35 cellular contexts compared by ENCODE assay signal in genomic region chr2:162506706-162507105, GRCh38.
"Had no signal": no experiment of that assay in that cellular context is flagged by ENCODE, and none has a peak within 500 bp of the region (broad histone marks: within the 10 kb centered on the region; RNA-seq: fewer than 3 reads in every experiment).

No MANE protein-coding gene starts in this region.

- H3K9me3 ChIP-seq: adrenal gland, breast epithelium, colonic mucosa, esophagus squamous epithelium, gastroesophageal sphincter had no signal

- H3K36me3 ChIP-seq: adrenal gland, breast epithelium, colonic mucosa, esophagus squamous epithelium, gastroesophageal sphincter, WERI-Rb-1 had no signal

- H3K4me3 ChIP-seq: adrenal gland, breast epithelium, cardiac muscle cell, colonic mucosa, esophagus squamous epithelium, gastroesophageal sphincter had no signal

- H3K27ac Mint-ChIP-seq: activated B cell treated with CpG ODN at 0.5 μM for 24 hours; activated CD4-positive, alpha-beta memory T cell treated with anti-CD3 and anti-CD28 coated beads for 36 hours; activated CD8-positive, alpha-beta memory T cell treated with anti-CD3 and anti-CD28 coated beads, Interleukin-2, amount 10 ng/mL, durations not matched to agents 7 days and 5 days; activated CD8-positive, alpha-beta T cell treated with anti-CD3 and anti-CD28 coated beads, Interleukin-2, amount 10 ng/mL, durations not matched to agents 7 days and 5 days; activated naive CD4-positive, alpha-beta T cell treated with anti-CD3 and anti-CD28 coated beads for 36 hours; activated naive CD4-positive, alpha-beta T cell treated with anti-CD3 and anti-CD28 coated beads, Interleukin-2, amount 50 U/mL, for 24 hours; activated naive CD8-positive, alpha-beta T cell treated with anti-CD3 and anti-CD28 coated beads for 36 hours; activated naive CD8-positive, alpha-beta T cell treated with anti-CD3 and anti-CD28 coated beads, Interleukin-2, amount 50 U/mL, for 24 hours; activated T-helper 1 cell treated with anti-CD3 and anti-CD28 coated beads, Interleukin-12 subunit alpha, Interleukin-12 subunit beta, Interleukin-2, Interleukin-4 antibody, amounts not matched to agents 30 ng/mL and 10 ng/mL and 1 ng/mL, durations not matched to agents 14 hours and 24 hours and 36 hours; activated T-helper 2 cell treated with anti-CD3 and anti-CD28 coated beads, Interferon-gamma antibody, Interleukin-2, Interleukin-4, amounts not matched to agents 10 μg/mL and 5 μg/mL and 100 μg/mL, durations not matched to agents 14 hours and 24 hours and 36 hours; brain; T-helper 17 cell; T-helper 2 cell treated with Interferon-gamma antibody and Interleukin-4, amounts not matched to agents 5 μg/mL and 100 μg/mL, for 36 hours had no signal

- H3K4me1 Mint-ChIP-seq: activated B cell treated with CpG ODN at 0.5 μM for 24 hours; activated CD8-positive, alpha-beta memory T cell treated with anti-CD3 and anti-CD28 coated beads, Interleukin-2, amount 10 ng/mL, durations not matched to agents 7 days and 5 days; activated naive CD4-positive, alpha-beta T cell treated with anti-CD3 and anti-CD28 coated beads, Interleukin-2, amount 50 U/mL, for 24 hours; activated naive CD8-positive, alpha-beta T cell treated with anti-CD3 and anti-CD28 coated beads for 36 hours; activated naive CD8-positive, alpha-beta T cell treated with anti-CD3 and anti-CD28 coated beads, Interleukin-2, amount 50 U/mL, for 24 hours; brain; T-helper 17 cell had no signal

- H3K9me3 Mint-ChIP-seq: activated B cell treated with CpG ODN at 0.5 μM for 24 hours; activated CD4-positive, alpha-beta memory T cell treated with anti-CD3 and anti-CD28 coated beads for 36 hours; activated naive CD4-positive, alpha-beta T cell treated with anti-CD3 and anti-CD28 coated beads for 36 hours; activated naive CD4-positive, alpha-beta T cell treated with anti-CD3 and anti-CD28 coated beads, Interleukin-2, amount 50 U/mL, for 24 hours; activated naive CD8-positive, alpha-beta T cell treated with anti-CD3 and anti-CD28 coated beads for 36 hours; activated naive CD8-positive, alpha-beta T cell treated with anti-CD3 and anti-CD28 coated beads, Interleukin-2, amount 50 U/mL, for 24 hours; activated T-helper 1 cell treated with anti-CD3 and anti-CD28 coated beads, Interleukin-12 subunit alpha, Interleukin-12 subunit beta, Interleukin-2, Interleukin-4 antibody, amounts not matched to agents 30 ng/mL and 10 ng/mL and 1 ng/mL, durations not matched to agents 14 hours and 24 hours and 36 hours; activated T-helper 2 cell treated with anti-CD3 and anti-CD28 coated beads, Interferon-gamma antibody, Interleukin-2, Interleukin-4, amounts not matched to agents 10 μg/mL and 5 μg/mL and 100 μg/mL, durations not matched to agents 14 hours and 24 hours and 36 hours; brain; T-helper 2 cell treated with Interferon-gamma antibody and Interleukin-4, amounts not matched to agents 5 μg/mL and 100 μg/mL, for 36 hours had no signal

- H3K27me3 Mint-ChIP-seq: activated B cell treated with CpG ODN at 0.5 μM for 24 hours; activated CD4-positive, alpha-beta memory T cell treated with anti-CD3 and anti-CD28 coated beads for 36 hours; activated CD8-positive, alpha-beta memory T cell treated with anti-CD3 and anti-CD28 coated beads, Interleukin-2, amount 10 ng/mL, durations not matched to agents 7 days and 5 days; activated naive CD8-positive, alpha-beta T cell treated with anti-CD3 and anti-CD28 coated beads for 36 hours; activated naive CD8-positive, alpha-beta T cell treated with anti-CD3 and anti-CD28 coated beads, Interleukin-2, amount 50 U/mL, for 24 hours; brain had no signal

- DNase-seq: activated B cell treated with CpG ODN at 0.5 μM for 24 hours; activated CD4-positive, alpha-beta memory T cell treated with anti-CD3 and anti-CD28 coated beads for 36 hours; activated CD4-positive, alpha-beta T cell treated with anti-CD3 and anti-CD28 coated beads for 48 hours; activated CD4-positive, alpha-beta T cell treated with anti-CD3 and anti-CD28 coated beads, Interleukin-2, amount 50 U/mL, for 1 hour; activated CD8-positive, alpha-beta memory T cell treated with anti-CD3 and anti-CD28 coated beads, Interleukin-2, amount 10 ng/mL, durations not matched to agents 7 days and 5 days; activated CD8-positive, alpha-beta memory T cell treated with anti-CD3 and anti-CD28 coated beads, Interleukin-2, amount 50 U/mL, for 4 hours; activated CD8-positive, alpha-beta T cell treated with anti-CD3 and anti-CD28 coated beads, Interleukin-2, amount 10 ng/mL, durations not matched to agents 7 days and 5 days; activated effector memory CD4-positive, alpha-beta T cell treated with anti-CD3 and anti-CD28 coated beads, Interleukin-2, amount 50 U/mL, for 16 hours; activated naive CD4-positive, alpha-beta T cell treated with anti-CD3 and anti-CD28 coated beads for 36 hours; activated naive CD8-positive, alpha-beta T cell treated with anti-CD3 and anti-CD28 coated beads for 36 hours; activated naive CD8-positive, alpha-beta T cell treated with anti-CD3 and anti-CD28 coated beads, Interleukin-2, amount 50 U/mL, for 24 hours; activated T-cell treated with anti-CD3 and anti-CD28 coated beads, Interleukin-2, amount 50 U/mL, for 1 hour; activated T-cell treated with anti-CD3 and anti-CD28 coated beads, Interleukin-2, amount 50 U/mL, for 48 hours; adrenal gland; amygdala; aorta; central memory CD4-positive, alpha-beta T cell; cerebellar nuclear complex; colonic mucosa; effector memory CD4-positive, alpha-beta T cell; esophagus squamous epithelium; foreskin melanocyte; T-helper 1 cell; T-helper 17 cell; T1000; WERI-Rb-1 had no signal

- ATAC-seq: activated CD4-positive, CD25-positive, alpha-beta regulatory T cell treated with anti-CD3 and anti-CD28 coated beads, Interleukin-2, amount 50 U/mL, for 24 hours; activated CD8-positive, alpha-beta memory T cell treated with anti-CD3 and anti-CD28 coated beads, Interleukin-2, amount 10 ng/mL, durations not matched to agents 7 days and 5 days; activated CD8-positive, alpha-beta T cell treated with anti-CD3 and anti-CD28 coated beads, Interleukin-2, amount 10 ng/mL, durations not matched to agents 7 days and 5 days; activated naive CD8-positive, alpha-beta T cell treated with anti-CD3 and anti-CD28 coated beads, Interleukin-2, amount 50 U/mL, for 24 hours; gastroesophageal sphincter; T-helper 17 cell had no signal

- H3K27me3 ChIP-seq: adrenal gland, breast epithelium, cardiac muscle cell, colonic mucosa, esophagus squamous epithelium, gastroesophageal sphincter had no signal

- H3K27ac ChIP-seq: adrenal gland, breast epithelium, cardiac muscle cell, colonic mucosa, esophagus squamous epithelium, gastroesophageal sphincter, WERI-Rb-1 had no signal

- H3K4me3 Mint-ChIP-seq: activated B cell treated with CpG ODN at 0.5 μM for 24 hours; activated CD4-positive, alpha-beta memory T cell treated with anti-CD3 and anti-CD28 coated beads for 36 hours; activated CD8-positive, alpha-beta memory T cell treated with anti-CD3 and anti-CD28 coated beads, Interleukin-2, amount 10 ng/mL, durations not matched to agents 7 days and 5 days; activated CD8-positive, alpha-beta T cell treated with anti-CD3 and anti-CD28 coated beads, Interleukin-2, amount 10 ng/mL, durations not matched to agents 7 days and 5 days; activated naive CD4-positive, alpha-beta T cell treated with anti-CD3 and anti-CD28 coated beads for 36 hours; activated naive CD4-positive, alpha-beta T cell treated with anti-CD3 and anti-CD28 coated beads, Interleukin-2, amount 50 U/mL, for 24 hours; activated naive CD8-positive, alpha-beta T cell treated with anti-CD3 and anti-CD28 coated beads for 36 hours; activated naive CD8-positive, alpha-beta T cell treated with anti-CD3 and anti-CD28 coated beads, Interleukin-2, amount 50 U/mL, for 24 hours; activated T-helper 1 cell treated with anti-CD3 and anti-CD28 coated beads, Interleukin-12 subunit alpha, Interleukin-12 subunit beta, Interleukin-2, Interleukin-4 antibody, amounts not matched to agents 30 ng/mL and 10 ng/mL and 1 ng/mL, durations not matched to agents 14 hours and 24 hours and 36 hours; brain; T-helper 17 cell; T-helper 2 cell treated with Interferon-gamma antibody and Interleukin-4, amounts not matched to agents 5 μg/mL and 100 μg/mL, for 36 hours had no signal

- H3K4me1 ChIP-seq: adrenal gland, breast epithelium, colonic mucosa, esophagus squamous epithelium, gastroesophageal sphincter had no signal
